12 cellular contexts compared by ENCODE assay signal in the genomic region with DNA sequence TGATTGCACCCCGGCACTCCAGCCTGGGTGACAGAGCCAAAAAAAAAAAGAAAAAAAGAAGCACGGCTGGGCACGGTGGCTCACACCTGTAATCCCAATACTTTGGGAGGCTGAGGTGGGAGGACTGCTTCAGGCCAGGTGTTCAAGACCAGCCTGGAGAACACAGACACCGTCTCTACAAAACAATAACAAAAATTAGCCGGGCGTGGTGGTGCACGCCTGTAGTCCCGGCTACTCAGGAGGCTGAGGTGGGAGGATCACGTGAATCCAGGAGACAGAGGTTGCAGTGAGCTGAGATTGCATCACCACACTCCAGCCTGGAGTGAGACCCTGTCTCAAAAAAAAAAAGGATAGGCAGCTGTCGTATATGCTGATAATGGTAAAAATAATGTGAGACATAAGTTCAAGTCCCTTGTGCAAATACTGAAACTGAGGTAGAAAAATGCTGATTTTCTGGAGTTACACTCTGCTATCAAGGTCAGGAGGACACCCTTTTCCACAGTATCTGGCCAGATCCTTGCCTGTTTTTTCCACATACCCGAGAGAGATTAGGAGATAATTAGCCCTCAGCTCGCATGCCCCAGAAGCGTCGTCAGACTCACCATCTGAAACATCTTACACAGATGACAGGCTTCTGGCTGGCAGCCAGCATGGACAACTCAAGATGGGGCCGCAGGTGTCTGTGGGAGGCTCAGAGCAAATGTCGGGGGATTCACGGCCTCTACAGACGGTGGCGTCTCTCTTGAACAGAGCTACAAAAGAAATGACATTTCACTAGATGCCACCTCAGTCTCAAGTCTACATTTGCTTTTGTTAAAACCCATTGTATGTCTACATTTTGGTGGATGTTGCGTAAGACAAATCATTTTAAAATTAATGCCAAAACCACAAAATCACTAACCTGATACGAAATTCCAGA. TPM values are rescaled to one million over a fixed set of nuclear protein-coding genes. Genes with fewer than 3 reads are reported as not detected.
A peak's percentile ranks its signal among the peaks of the same experiment; 100 is the strongest.
DNase-seq lines count a peak whose midpoint lies in the region; ATAC-seq, FAIRE-seq and TF ChIP-seq lines count a peak whose summit lies in the region.
"Had no signal": no experiment of that assay in that cellular context is flagged by ENCODE, and none has a peak within 500 bp of the region (broad histone marks: within the 10 kb centered on the region; RNA-seq: fewer than 3 reads in every experiment).

No MANE protein-coding gene starts in this region.

- WGBS in K562 (ENCODE audit: insufficient coverage, low coverage, missing lambda C conversion rate), result 41% methylated on average over 21 of the region's 21 CpGs

- peaks cover 9 to 24% of the 10 kb centered on the region in 2 experiments for H3K4me1 ChIP-seq in K562 (replicated peaks in 1 of 2; ENCODE audit: control insufficient read depth in 2 of 2, insufficient read depth in 2 of 2, low read length in 2 of 2)

- CTCF ChIA-PET in K562 (lab: Yijun Ruan, JAX; ENCODE audit: low intra/inter-chr PET ratio), result interaction anchor here (1.0 kb wide), 1 partner anchor 594 kb away, joined by 3 read pairs; no protein-coding TSS in a partner anchor

- no peaks in the 10 kb centered on the region for H3K9me1 ChIP-seq in K562 (ENCODE audit: control insufficient read depth, insufficient read depth, low read length)

- no TSS peak for BruUV-seq in K562 (replicated peaks; lab: Mats Ljungman, UMichigan)

- H3K9me3 ChIP-seq in K562 (replicated peaks; ENCODE audit: control insufficient read depth, insufficient read depth, low read depth, low read length), result no peaks in the 10 kb centered on the region

- DNase-seq in NCI-H1694 (lab: John Stamatoyannopoulos, UW) (peak; percentile 30), NCI-H1694 treated with DMSO at 0.1 percent for 48 hours (lab: John Stamatoyannopoulos, UW) (no peak), NCI-H2171 (lab: John Stamatoyannopoulos, UW) (peak; percentile 95), K562 (ENCODE audit: extremely low read depth in 1 of 4, low spot score in 3 of 4) (peak; percentile 50 to 84 (median 58)), HK-2 (ENCODE audit: unreplicated experiment) (no peak)
- no peak for DNase-seq in stimulated activated naive CD4-positive, alpha-beta T cell treated with Interleukin-2 at 50 U/mL for 16 hours (lab: John Stamatoyannopoulos, UW)
- no peak for DNase-seq in activated T-cell treated with anti-CD3 and anti-CD28 coated beads, Interleukin-2, amount 50 U/mL, for 4 hours
- DNase-seq: MV-4-11, nucleus accumbens had no signal

- intact Hi-C loops in K562 (cut with micrococcal nuclease), result no loop called here

- no peak overlapping the region for H2AFZ ChIP-seq in K562 (ENCODE audit: low read depth, low read length)

- POLR2A ChIA-PET in K562 (lab: Yijun Ruan, JAX), result interaction anchor here (1.0 to 1.2 kb wide), 3 partner anchors 8 to 19 kb away, joined by 3 to 5 read pairs (median 3); no protein-coding TSS in a partner anchor

- no peaks in the 10 kb centered on the region for H3K27me3 ChIP-seq in K562 (ENCODE audit: control insufficient read depth in 2 of 2, insufficient read depth in 2 of 2, low read length in 2 of 2)

- H3K4me1 Mint-ChIP-seq in nephron, result peaks cover 20% of the 10 kb centered on the region
- no peaks in the 10 kb centered on the region for H3K4me1 Mint-ChIP-seq in activated T-cell treated with anti-CD3 and anti-CD28 coated beads, Interleukin-2, amount 50 U/mL, for 4 hours (ENCODE audit: low read depth)

- peak; percentile 90 for FAIRE-seq in K562 (lab: Jason Lieb, UNC)

- no peaks in the 10 kb centered on the region for H3K79me2 ChIP-seq in K562 (ENCODE audit: control insufficient read depth, insufficient read depth, low read length)

- TF ChIP-seq CTCF in K562 (IDR thresholded peaks at IDR 0.05 in 2 of 3, conservative IDR thresholded peaks at IDR 0.05 in 1 of 3; ENCODE audit: insufficient read depth in 2 of 3, low read depth in 1 of 3, low read length in 3 of 3) (no peak), nephron (IDR thresholded peaks at IDR 0.05; ENCODE audit: unreplicated experiment in 3 of 3) (no peak)

- peak in 1 of 2 experiments; percentile 19; a peak in 2 of 4 replicates for TF ChIP-seq RAD21 in K562 (CRISPR knock-in tag; conservative IDR thresholded peaks at IDR 0.05 in 1 of 2, IDR thresholded peaks at IDR 0.05 in 1 of 2)

- TF ChIP-seq POLR2A in K562 (conservative IDR thresholded peaks at IDR 0.05), result no peak

- H3K27me3 Mint-ChIP-seq in nephron (ENCODE audit: low read depth), result no peaks in the 10 kb centered on the region
- H3K27me3 Mint-ChIP-seq in activated T-cell treated with anti-CD3 and anti-CD28 coated beads, Interleukin-2, amount 50 U/mL, for 4 hours (ENCODE audit: low read depth), result no peaks in the 10 kb centered on the region
- H3K27me3 Mint-ChIP-seq: activated naive CD8-positive, alpha-beta T cell had no signal

- no peak overlapping the region for H3K4me3 ChIP-seq in K562

- H3K4me3 Mint-ChIP-seq in nephron, result no peak overlapping the region
- no peak overlapping the region for H3K4me3 Mint-ChIP-seq in activated T-cell treated with anti-CD3 and anti-CD28 coated beads, Interleukin-2, amount 50 U/mL, for 4 hours
- H3K4me3 Mint-ChIP-seq: activated naive CD8-positive, alpha-beta T cell had no signal

- peaks cover 35% of the 10 kb centered on the region; the same call in 2 of the 3 replicates for H3K36me3 ChIP-seq in K562 (ENCODE audit: control insufficient read depth, insufficient read depth, low read length)

- 0 out of 4 replicates have a peak overlapping the region, but pooled peaks of 1 of the 2 experiments have one; percentile 64 for H3K9ac ChIP-seq in K562 (ENCODE audit: insufficient read depth in 1 of 2, low read depth in 2 of 2, low read length in 2 of 2)

- no peak; the same call in 1 of the 2 replicates for TF ChIP-seq EP300 in K562 (IDR thresholded peaks at IDR 0.05; ENCODE audit: low read length)

- H3K27ac Mint-ChIP-seq in nephron, result peak overlapping the region; percentile 7 to 79 (median 47)
- H3K27ac Mint-ChIP-seq: activated naive CD8-positive, alpha-beta T cell had no signal

- H3K4me2 ChIP-seq in K562 (ENCODE audit: insufficient read depth, low read length), result peak overlapping the region; percentile 46; the same call in 1 of the 2 replicates

- H3K36me3 Mint-ChIP-seq in nephron (ENCODE audit: low read depth), result peaks cover 78% of the 10 kb centered on the region
- peaks cover 37% of the 10 kb centered on the region for H3K36me3 Mint-ChIP-seq in activated T-cell treated with anti-CD3 and anti-CD28 coated beads, Interleukin-2, amount 50 U/mL, for 4 hours (ENCODE audit: insufficient read depth)
- H3K36me3 Mint-ChIP-seq: activated naive CD8-positive, alpha-beta T cell had no signal

- H3K27ac ChIP-seq in K562 (ENCODE audit: extremely low read depth, low read depth, low read length), result peak overlapping the region; percentile 6; the same call in 1 of the 3 replicates

- no peaks in the 10 kb centered on the region for H4K20me1 ChIP-seq in K562 (replicated peaks; ENCODE audit: control insufficient read depth, insufficient read depth, low read length)

- in situ Hi-C loops in K562 (cut with MboI), result no loop called here

- H3K9me3 Mint-ChIP-seq in nephron, result peaks cover 9% of the 10 kb centered on the region
- no peaks in the 10 kb centered on the region for H3K9me3 Mint-ChIP-seq in activated T-cell treated with anti-CD3 and anti-CD28 coated beads, Interleukin-2, amount 50 U/mL, for 4 hours

- ATAC-seq in K562, result peak; percentile 81
- ATAC-seq in activated T-cell treated with anti-CD3 and anti-CD28 coated beads, Interleukin-2, amount 50 U/mL, for 4 hours, result no peak
- ATAC-seq: HCT116 had no signal

TF ChIP-seq in K562, 482 proteins besides CTCF, POLR2A, EP300 and RAD21 (continues in another document):
- TF ChIP-seq TAF7 (tag; IDR thresholded peaks at IDR 0.05) (no peak), NFIC (IDR thresholded peaks at IDR 0.05) (peak; percentile 96), RCOR1 (IDR thresholded peaks at IDR 0.05; ENCODE audit: borderline replicate concordance in 1 of 2, low read depth in 2 of 2, low read length in 2 of 2) (peak in 1 of 2 experiments; percentile 30; a peak in 1 of 4 replicates), RHOXF2B (CRISPR knock-in tag; conservative IDR thresholded peaks at IDR 0.05) (no peak), SMAD4 (CRISPR knock-in tag; conservative IDR thresholded peaks at IDR 0.05) (peak; percentile 43; the same call in 1 of the 2 replicates), ARID1B (IDR thresholded peaks at IDR 0.05) (peak; percentile 60), ATF7 (IDR thresholded peaks at IDR 0.05) (peak; percentile 65)

RNA-seq across cellular contexts. Expression of a gene that starts 36.8 kb away (rescaled TPM):
- 83.1 and 109 TPM in 2 replicates for total RNA-seq in K562 (2011; cell fraction: chromatin; rRNA removed; ENCODE audit: low replicate concordance)
- total RNA-seq in K562 (2011; cell fraction: nucleolus; rRNA removed), result 50.1 and 60.7 TPM in 2 replicates
- 83.7 and 86.3 TPM in 2 replicates for total RNA-seq in K562 (2011; cell fraction: nucleoplasm; rRNA removed)
- total RNA-seq in K562 (2014; rRNA removed) (30.6 and 36.8 TPM in 2 replicates), K562 (2014; rRNA removed; fragmentation: Illumina TruSeq; extraction: Trizol) (27.9 and 30.0 TPM in 2 replicates), K562 (2015; rRNA removed; fragmentation: Illumina TruSeq; extraction: Trizol) (35.2 and 35.9 TPM in 2 replicates), K562 (2021) (35.8 and 38.3 TPM in 2 replicates)
- polyA plus RNA-seq in K562 (2011; rRNA removed) (74.4 and 75.8 TPM in 2 replicates), K562 (2014; fragmentation: Illumina TruSeq; extraction: Trizol) (39.2 and 40.0 TPM in 2 replicates), K562 (2014; fragmentation: Nextera tagmentation; extraction: Ambion mirVana) (1 to 10 TPM in 1 of 2 experiments, under 1 TPM in 1; 0.72 to 1.9 TPM), K562 (2014; rRNA removed) (43.1 and 46.1 TPM in 2 replicates)
- polyA plus RNA-seq in K562 (2011; cell fraction: cytosol; rRNA removed), result 58.3 and 60.5 TPM in 2 replicates
- polyA plus RNA-seq in K562 (2011; cell fraction: nucleus; rRNA removed), result 106 and 133 TPM in 2 replicates
- polyA plus RNA-seq in K562 (2012), result 38.1 and 40.3 TPM in 2 replicates
- 37.0 and 42.6 TPM in 2 replicates for polyA minus RNA-seq in K562 (2011; rRNA and poly(A)+ RNA removed)
- polyA minus RNA-seq in K562 (2011; cell fraction: cytosol; rRNA and poly(A)+ RNA removed), result 28.9 and 36.0 TPM in 2 replicates
- polyA minus RNA-seq in K562 (2011; cell fraction: nucleus; rRNA and poly(A)+ RNA removed), result 29.6 and 30.9 TPM in 2 replicates
- total RNA-seq in activated T-cell treated with anti-CD3 and anti-CD28 coated beads, Interleukin-2, amount 50 U/mL, for 4 hours, result 10 to 100 TPM; 47.1 to 52.5 (median 47.4) TPM

Comparison
In these comparisons a context has a peak if more than half of its experiments do, and no peak if none do; other contexts are left out.
1. DNase-seq: peak in NCI-H1694 (single experiment), NCI-H2171 (single experiment) and K562 (4 of 4); none in NCI-H1694 treated with DMSO at 0.1 percent for 48 hours (single experiment), stimulated activated naive CD4-positive, alpha-beta T cell treated with Interleukin-2 at 50 U/mL for 16 hours (single experiment), HK-2 (single experiment) and activated T-cell treated with anti-CD3 and anti-CD28 coated beads, Interleukin-2, amount 50 U/mL, for 4 hours (single experiment).